ENCODE assay signal across 31 cellular contexts in the genomic region with DNA sequence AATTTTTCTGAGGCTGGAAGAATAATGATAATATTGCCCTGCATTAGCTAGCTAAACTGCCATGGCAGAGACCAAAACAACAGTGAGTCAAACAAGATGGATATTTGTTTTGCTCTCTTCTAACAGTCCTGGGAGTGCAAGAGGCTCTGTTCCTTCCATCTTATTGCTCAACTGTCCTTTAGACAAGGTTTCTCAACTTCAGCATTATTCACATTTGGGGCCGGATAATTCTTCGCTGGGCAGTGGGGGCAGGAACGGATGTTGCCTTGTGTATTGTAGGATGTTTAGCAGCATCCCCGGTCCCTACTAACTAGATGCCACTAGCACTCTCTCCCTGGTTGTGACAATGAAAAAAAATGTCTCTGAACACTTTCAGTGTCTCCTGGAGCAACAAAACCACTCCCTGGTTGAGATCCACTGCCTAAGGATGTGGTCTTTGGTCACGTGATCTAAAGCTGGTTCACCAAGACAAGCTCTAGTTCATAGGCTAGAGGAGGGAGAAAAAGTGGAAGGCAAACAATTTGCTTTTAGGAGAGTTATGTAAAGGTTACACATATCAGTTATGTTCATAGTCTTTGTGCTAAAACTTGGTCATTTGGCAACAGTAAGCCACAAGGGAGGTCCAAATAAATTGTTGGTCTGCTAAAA.
DNase-seq lines count a peak whose midpoint lies in the region; ATAC-seq, FAIRE-seq and TF ChIP-seq lines count a peak whose summit lies in the region.
"Had no signal": no experiment of that assay in that cellular context is flagged by ENCODE, and none has a peak within 500 bp of the region (broad histone marks: within the 10 kb centered on the region; RNA-seq: fewer than 3 reads in every experiment).

No MANE protein-coding gene starts in this region.

- H3K9me3 Mint-ChIP-seq in naive thymus-derived CD8-positive, alpha-beta T cell = peaks cover 0 to 12% (median 0%) of the 10 kb centered on the region in 9 donors
- peaks cover 10% of the 10 kb centered on the region for H3K9me3 Mint-ChIP-seq in nephron progenitor cell

- H3K36me3 Mint-ChIP-seq in naive thymus-derived CD8-positive, alpha-beta T cell = no peaks in the 10 kb centered on the region
- H3K36me3 Mint-ChIP-seq in nephron progenitor cell (ENCODE audit: low read depth) = no peaks in the 10 kb centered on the region
- H3K36me3 Mint-ChIP-seq: stimulated activated memory B cell treated with anti-CD40 and anti-IgM and Interleukin-4, amounts not matched to agents 10 μg/mL and 1 μg/mL and 100 μg/mL, for 72 hours had no signal

- no peaks in the 10 kb centered on the region for H3K79me2 ChIP-seq in DND-41 (ENCODE audit: insufficient read depth, low read length)

- WGBS in A549 (ENCODE audit: missing lambda C conversion rate) = 37% methylated on average over 5 of the region's 5 CpGs

- no peak for TF ChIP-seq RAD21 in A549 (conservative IDR thresholded peaks at IDR 0.05 in 1 of 2, IDR thresholded peaks at IDR 0.05 in 1 of 2)

- H3K4me1 ChIP-seq in A549 (no peaks in the 10 kb centered on the region), DND-41 (ENCODE audit: insufficient read depth, low read length) (peaks cover 16% of the 10 kb centered on the region)
- H3K4me1 ChIP-seq: heart left ventricle, lower lobe of right lung, pancreas, right atrium auricular region, SJCRH30, suprapubic skin, upper lobe of right lung had no signal

- H3K36me3 ChIP-seq in DND-41 (ENCODE audit: insufficient read depth, low read length) = no peaks in the 10 kb centered on the region
- H3K36me3 ChIP-seq: heart left ventricle, lower lobe of right lung, pancreas, right atrium auricular region, SJCRH30, suprapubic skin, upper lobe of right lung had no signal

- no peak for FAIRE-seq in A549 (lab: Jason Lieb, UNC)
- FAIRE-seq: pancreas, RCC 7860 had no signal

- POLR2A ChIA-PET in A549 (lab: Yijun Ruan, JAX) = no interaction called here
- POLR2A ChIA-PET in naive thymus-derived CD8-positive, alpha-beta T cell (lab: Charles Lee) = no interaction called here

- no peak overlapping the region for H3K27ac ChIP-seq in A549
- H3K27ac ChIP-seq in DND-41 (ENCODE audit: low read length) = peak overlapping the region; percentile 63
- H3K27ac ChIP-seq: epithelial cell of prostate, heart left ventricle, lower lobe of right lung, pancreas, right atrium auricular region, SJCRH30, suprapubic skin, upper lobe of right lung had no signal

- no peaks in the 10 kb centered on the region for H3K27me3 ChIP-seq in DND-41 (ENCODE audit: insufficient read depth, low read length, poor library complexity)
- H3K27me3 ChIP-seq: heart left ventricle, pancreas, right atrium auricular region, SJCRH30, suprapubic skin, upper lobe of right lung had no signal

- TF ChIP-seq CTCF in A549 (IDR thresholded peaks at IDR 0.05) (no peak), DND-41 (IDR thresholded peaks at IDR 0.05; ENCODE audit: borderline replicate concordance, extremely low read depth, low read length, poor library complexity, severe bottlenecking) (no peak), nephron progenitor cell (IDR thresholded peaks at IDR 0.05) (no peak)

- ATAC-seq in A549 (no peak), DND-41 (ENCODE audit: insufficient read depth, low read depth) (peak; percentile 100)
- peak; percentile 77 to 83 for ATAC-seq in naive thymus-derived CD8-positive, alpha-beta T cell
- ATAC-seq: HCT116; heart left ventricle; lower lobe of right lung; stimulated activated memory B cell treated with anti-CD40 and anti-IgM and Interleukin-4, amounts not matched to agents 10 μg/mL and 1 μg/mL and 100 μg/mL, for 72 hours; upper lobe of right lung had no signal

- peak overlapping the region in 2 of 10 donors; percentile 5 to 25 for H3K27ac Mint-ChIP-seq in naive thymus-derived CD8-positive, alpha-beta T cell
- H3K27ac Mint-ChIP-seq in nephron progenitor cell = no peak overlapping the region
- H3K27ac Mint-ChIP-seq: nephron; stimulated activated memory B cell treated with anti-CD40 and anti-IgM and Interleukin-4, amounts not matched to agents 10 μg/mL and 1 μg/mL and 100 μg/mL, for 72 hours had no signal

- H3K9me3 ChIP-seq in A549 (no peaks in the 10 kb centered on the region), DND-41 (ENCODE audit: insufficient read depth, low read length, severe bottlenecking) (no peaks in the 10 kb centered on the region)
- H3K9me3 ChIP-seq: lower lobe of right lung, pancreas, SJCRH30, suprapubic skin, upper lobe of right lung had no signal

- H3K4me3 ChIP-seq in A549 = no peak overlapping the region
- no peak overlapping the region for H3K4me3 ChIP-seq in DND-41 (ENCODE audit: low read depth in 1 of 2, low read length in 2 of 2)
- H3K4me3 ChIP-seq: heart left ventricle, lower lobe of right lung, pancreas, right atrium auricular region, SJCRH30, suprapubic skin, upper lobe of right lung had no signal

- DNase-seq in A549 (ENCODE audit: low read depth in 1 of 2, low spot score in 1 of 2) (no peak), DND-41 (peak; percentile 74), RPMI7951 (ENCODE audit: low read depth) (peak; percentile 2), nephron progenitor cell (no peak), anterior cingulate cortex (lab: John Stamatoyannopoulos, UW) (no peak), head of caudate nucleus (no peak)
- peak in 4 of 10 donors; percentile 6 to 58 (median 23) for DNase-seq in naive thymus-derived CD8-positive, alpha-beta T cell
- DNase-seq: activated CD4-positive, CD25-positive, alpha-beta regulatory T cell treated with anti-CD3 and anti-CD28 coated beads, Interleukin-2, amount 50 U/mL, for 72 hours; activated effector memory CD4-positive, alpha-beta T cell treated with Interleukin-2 at 50 U/mL for 16 hours; activated T-cell treated with anti-CD3 and anti-CD28 coated beads for 4 hours; C1 segment of cervical spinal cord; DMS79; effector CD8-positive, alpha-beta T cell; heart left ventricle; kidney glomerular epithelial cell; lower lobe of right lung; MM.1S; NCI-H187 treated with DMSO at 0.1 percent for 48 hours; NCI-H2171 treated with DMSO at 0.1 percent for 48 hours; NCI-H510A treated with DMSO at 0.1 percent for 48 hours; pancreas; SJCRH30; stimulated activated CD4-positive, alpha-beta T cell treated with anti-CD3 and anti-CD28 coated beads, Interleukin-4, amount 100 ng/mL, for 4 hours; upper lobe of right lung had no signal

- peak overlapping the region; percentile 48 for H2AFZ ChIP-seq in DND-41 (ENCODE audit: low read depth, low read length)

- peaks cover 2 to 8% (median 7%) of the 10 kb centered on the region in 4 donors for H3K4me1 Mint-ChIP-seq in naive thymus-derived CD8-positive, alpha-beta T cell
- H3K4me1 Mint-ChIP-seq in nephron progenitor cell = no peaks in the 10 kb centered on the region
- H3K4me1 Mint-ChIP-seq: nephron; stimulated activated memory B cell treated with anti-CD40 and anti-IgM and Interleukin-4, amounts not matched to agents 10 μg/mL and 1 μg/mL and 100 μg/mL, for 72 hours had no signal

- CTCF ChIA-PET in A549 (lab: Yijun Ruan, JAX) = no interaction called here

- no peak for TF ChIP-seq EP300 in A549 (IDR thresholded peaks at IDR 0.05)

- no peak overlapping the region for H3K9ac ChIP-seq in DND-41 (ENCODE audit: low read depth, low read length)

- no peak for TF ChIP-seq POLR2A in A549 (IDR thresholded peaks at IDR 0.05; ENCODE audit: low read length)

- peaks cover under 1 to 13% (median 7%) of the 10 kb centered on the region in 5 donors for H3K27me3 Mint-ChIP-seq in naive thymus-derived CD8-positive, alpha-beta T cell
- H3K27me3 Mint-ChIP-seq in nephron progenitor cell (ENCODE audit: low read depth, poor library complexity) = peaks cover 2% of the 10 kb centered on the region
- H3K27me3 Mint-ChIP-seq: stimulated activated memory B cell treated with anti-CD40 and anti-IgM and Interleukin-4, amounts not matched to agents 10 μg/mL and 1 μg/mL and 100 μg/mL, for 72 hours had no signal

- H3K4me2 ChIP-seq in A549 (no peak overlapping the region), DND-41 (ENCODE audit: insufficient read depth, low read length) (no peak overlapping the region)

- peak overlapping the region in 1 of 10 donors; percentile 30 for H3K4me3 Mint-ChIP-seq in naive thymus-derived CD8-positive, alpha-beta T cell
- no peak overlapping the region for H3K4me3 Mint-ChIP-seq in nephron progenitor cell
- H3K4me3 Mint-ChIP-seq: nephron; stimulated activated memory B cell treated with anti-CD40 and anti-IgM and Interleukin-4, amounts not matched to agents 10 μg/mL and 1 μg/mL and 100 μg/mL, for 72 hours had no signal

- intact Hi-C loops in head of caudate nucleus (cut with DNase I) = no loop called here

- H4K20me1 ChIP-seq in DND-41 (ENCODE audit: insufficient read depth, low read length) = no peaks in the 10 kb centered on the region

TF ChIP-seq in A549, 52 proteins besides CTCF, POLR2A, EP300 and RAD21:
- TF ChIP-seq JUNB (IDR thresholded peaks at IDR 0.05) (no peak), SMC3 (IDR thresholded peaks at IDR 0.05) (no peak)
- TF ChIP-seq, protein P1, sequence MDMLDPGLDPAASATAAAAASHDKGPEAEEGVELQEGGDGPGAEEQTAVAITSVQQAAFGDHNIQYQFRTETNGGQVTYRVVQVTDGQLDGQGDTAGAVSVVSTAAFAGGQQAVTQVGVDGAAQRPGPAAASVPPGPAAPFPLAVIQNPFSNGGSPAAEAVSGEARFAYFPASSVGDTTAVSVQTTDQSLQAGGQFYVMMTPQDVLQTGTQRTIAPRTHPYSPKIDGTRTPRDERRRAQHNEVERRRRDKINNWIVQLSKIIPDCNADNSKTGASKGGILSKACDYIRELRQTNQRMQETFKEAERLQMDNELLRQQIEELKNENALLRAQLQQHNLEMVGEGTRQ (IDR thresholded peaks at IDR 0.05) = peak; percentile 51; the same call in 1 of the 2 replicates

Comparison
In these comparisons a context has a peak if more than half of its experiments do, and no peak if none do; other contexts are left out.
1. ATAC-seq: peak in DND-41 (single experiment) and naive thymus-derived CD8-positive, alpha-beta T cell (2 of 2); none in A549 (0 of 2).
2. DNase-seq: peak in DND-41 (single experiment) and RPMI7951 (single experiment); none in A549 (0 of 2), nephron progenitor cell (single experiment), anterior cingulate cortex (0 of 58) and head of caudate nucleus (0 of 42).